Comparison of ENCODE assay signal across 1 cellular context in genomic region chr15:48667701-48668100, GRCh38.
A peak's percentile ranks its signal among the peaks of the same experiment; 100 is the strongest.
TF ChIP-seq lines count a peak whose summit lies in the region.

No MANE protein-coding gene starts in this region.

TF ChIP-seq in IMR-90, 13 proteins besides CTCF, POLR2A, EP300 and RAD21:
- TF ChIP-seq NFE2L2 (IDR thresholded peaks at IDR 0.05; ENCODE audit: low read depth, low read length) (no peak), MAFK (IDR thresholded peaks at IDR 0.05; ENCODE audit: low read depth, low read length) (0 out of 2 replicates have a peak, but pooled peaks have one; percentile 2), CEBPB (IDR thresholded peaks at IDR 0.05; ENCODE audit: low read depth, low read length) (peak; percentile 15; the same call in 1 of the 2 replicates)
